7 cellular contexts compared by ENCODE assay signal in the genomic region with DNA sequence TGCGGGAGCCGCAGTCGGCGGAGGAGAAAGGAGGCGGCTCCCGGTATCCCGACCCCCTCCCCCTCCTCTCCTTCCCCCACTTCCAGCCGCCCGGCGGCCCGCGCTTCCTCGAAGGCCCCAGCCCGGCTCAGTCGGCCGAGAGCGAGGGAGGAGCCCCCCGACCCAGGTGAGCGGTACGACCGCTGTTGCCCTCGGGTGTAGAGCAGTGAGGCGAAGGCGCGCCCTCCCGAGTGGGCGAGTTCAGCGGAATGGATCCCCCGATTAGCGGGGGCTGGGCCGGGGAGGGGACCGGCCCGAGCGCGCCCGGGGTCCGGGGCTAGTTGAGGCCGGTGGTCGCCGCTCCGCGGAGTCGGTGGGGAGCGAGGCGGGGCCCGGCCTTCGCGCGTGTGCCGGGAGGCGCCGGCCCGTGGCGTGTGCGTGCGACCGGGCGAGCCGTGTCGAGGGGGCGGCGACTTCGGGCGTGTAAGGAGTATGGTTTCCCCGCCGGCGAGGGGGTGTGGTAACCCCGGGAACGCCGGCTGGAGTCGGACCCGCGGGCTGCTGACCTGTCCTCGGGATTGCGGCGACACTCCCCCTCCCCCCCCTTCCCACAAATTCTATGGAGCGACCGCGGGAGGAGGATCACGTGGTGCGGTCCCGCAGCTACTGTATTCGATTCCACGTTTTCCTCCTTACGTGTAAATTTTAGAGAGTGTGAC. TPM values are rescaled to one million over a fixed set of nuclear protein-coding genes. Genes with fewer than 3 reads are reported as not detected.
DNase-seq lines count a peak whose midpoint lies in the region; ATAC-seq and TF ChIP-seq lines count a peak whose summit lies in the region.

No MANE protein-coding gene starts in this region.

- peaks cover 16% of the 10 kb centered on the region for H3K79me2 ChIP-seq in parathyroid adenoma

- peak overlapping the region; percentile 95 for H3K9ac ChIP-seq in parathyroid adenoma

- ATAC-seq in GM18502 (IDR thresholded peaks at IDR 0.05; ENCODE audit: poor library complexity, unreplicated experiment) = peak; percentile 44
- peak; percentile 40 for ATAC-seq in HG02973 (IDR thresholded peaks at IDR 0.05; ENCODE audit: unreplicated experiment)

- H3K9me3 ChIP-seq in Peyer's patch (no peaks in the 10 kb centered on the region), cardiac muscle cell (ENCODE audit: low read depth) (no peaks in the 10 kb centered on the region), parathyroid adenoma (ENCODE audit: control insufficient read depth, low read length) (no peaks in the 10 kb centered on the region)

- no peaks in the 10 kb centered on the region for H3K36me3 ChIP-seq in Peyer's patch
- peaks cover 5% of the 10 kb centered on the region for H3K36me3 ChIP-seq in cardiac muscle cell
- no peaks in the 10 kb centered on the region for H3K36me3 ChIP-seq in parathyroid adenoma (ENCODE audit: control insufficient read depth, insufficient read depth, low read length)

- peak overlapping the region; percentile 81 for H3K4me2 ChIP-seq in parathyroid adenoma (ENCODE audit: low read length)

- H2AFZ ChIP-seq in parathyroid adenoma = peak overlapping the region; percentile 84

- H3K4me3 ChIP-seq in Peyer's patch (peak overlapping the region; percentile 58 to 99 (median 96)), cardiac muscle cell (peak overlapping the region; percentile 98), parathyroid adenoma (ENCODE audit: low read depth, low read length) (peak overlapping the region; percentile 88)

- H3K4me1 ChIP-seq in Peyer's patch (peaks cover 0 to 22% (median 2%) of the 10 kb centered on the region in 4 donors), cardiac muscle cell (ENCODE audit: low read depth) (peaks cover 20% of the 10 kb centered on the region), parathyroid adenoma (peaks cover 11% of the 10 kb centered on the region)

- TF ChIP-seq POLR2A in Peyer's patch (IDR thresholded peaks at IDR 0.05) = no peak

- TF ChIP-seq CTCF in Peyer's patch (IDR thresholded peaks at IDR 0.05) (no peak), cardiac muscle cell (IDR thresholded peaks at IDR 0.05; ENCODE audit: low read depth, low read length) (no peak), parathyroid adenoma (IDR thresholded peaks at IDR 0.05) (peak; percentile 15)

- H3K27me3 ChIP-seq in Peyer's patch (no peaks in the 10 kb centered on the region), cardiac muscle cell (no peaks in the 10 kb centered on the region), parathyroid adenoma (ENCODE audit: control insufficient read depth, insufficient read depth, low read length) (no peaks in the 10 kb centered on the region)

- peak overlapping the region; percentile 87 to 94 (median 92) for H3K27ac ChIP-seq in Peyer's patch
- peak overlapping the region; percentile 96 for H3K27ac ChIP-seq in cardiac muscle cell
- peak overlapping the region; percentile 99 for H3K27ac ChIP-seq in parathyroid adenoma

- DNase-seq in Peyer's patch = peak; percentile 69 to 81 (median 70)
- peak; percentile 61 for DNase-seq in activated naive CD4-positive, alpha-beta T cell treated with anti-CD3 and anti-CD28 coated beads, Interleukin-2, amount 50 U/mL, for 16 hours
- peak; percentile 46 to 78 for DNase-seq in cardiac muscle cell (ENCODE audit: low read depth in 1 of 2, low spot score in 1 of 2)
- DNase-seq in cerebellar cortex (ENCODE audit: low spot score) = no peak

RNA-seq across cellular contexts. Expression of gene RIMKLB, which starts 0.5 kb away (rescaled TPM):
- 10 to 100 TPM; 27.0 to 89.1 (median 37.0) TPM for total RNA-seq in Peyer's patch
- total RNA-seq in cardiac muscle cell = 52.1 and 70.9 TPM in 2 replicates
- polyA plus RNA-seq in cardiac muscle cell = 47.7 and 51.4 TPM in 2 replicates

RNA-seq across cellular contexts. Expression of gene MFAP5, which starts 35.7 kb away (rescaled TPM):
- total RNA-seq in Peyer's patch = 10 to 100 TPM; 17.3 to 67.4 (median 32.4) TPM
- total RNA-seq in cardiac muscle cell = not detected in 2 replicates
- 0.10 TPM in 1 of 2 replicates, not detected in the other for polyA plus RNA-seq in cardiac muscle cell

Comparison
In these comparisons a context has a peak if more than half of its experiments do, and no peak if none do; other contexts are left out.
1. RNA of gene MFAP5, which starts 35.7 kb away (total RNA-seq): 17.3 to 67.4 TPM in Peyer's patch; not detected in cardiac muscle cell; every median in the first group is over 10 times any median in the second.
2. Peak in every context shown above with its lines, with median percentiles within 50 percentile points of each other: H3K27ac ChIP-seq and H3K4me3 ChIP-seq.